23 cellular contexts compared by ENCODE assay signal in genomic region chr2:167181674-167182073, GRCh38.
"Had no signal": no experiment of that assay in that cellular context is flagged by ENCODE, and none has a peak within 500 bp of the region (broad histone marks: within the 10 kb centered on the region; RNA-seq: fewer than 3 reads in every experiment).

No MANE protein-coding gene starts in this region.

- DNase-seq: activated B cell treated with CpG ODN at 0.5 μM for 24 hours; activated CD4-positive, alpha-beta T cell treated with anti-CD3 and anti-CD28 coated beads for 36 hours; activated CD4-positive, alpha-beta T cell treated with anti-CD3 and anti-CD28 coated beads, Interleukin-2, amount 50 U/mL, for 48 hours; activated naive CD4-positive, alpha-beta T cell treated with Interleukin-2 at 50 U/mL for 16 hours; activated naive CD8-positive, alpha-beta T cell treated with anti-CD3 and anti-CD28 coated beads, Interleukin-2, amount 10 ng/mL, durations not matched to agents 7 days and 5 days; activated T-cell treated with anti-CD3 and anti-CD28 coated beads, Interleukin-2, amount 50 U/mL, for 48 hours; effector memory CD4-positive, alpha-beta T cell; heart right ventricle; naive thymus-derived CD8-positive, alpha-beta T cell; retina; sigmoid colon; spleen; stimulated activated CD4-positive, alpha-beta T cell treated with anti-CD3 and anti-CD28 coated beads, Interleukin-4, amount 100 ng/mL, for 1 hour; stimulated activated naive CD4-positive, alpha-beta T cell treated with Interleukin-2 at 50 U/mL for 16 hours; T1000 had no signal

- H3K4me1 Mint-ChIP-seq: activated B cell treated with CpG ODN at 0.5 μM for 24 hours; activated CD4-positive, alpha-beta T cell treated with anti-CD3 and anti-CD28 coated beads for 36 hours; activated naive CD8-positive, alpha-beta T cell treated with anti-CD3 and anti-CD28 coated beads, Interleukin-2, amount 10 ng/mL, durations not matched to agents 7 days and 5 days; naive thymus-derived CD8-positive, alpha-beta T cell had no signal

- H3K4me3 Mint-ChIP-seq: activated B cell treated with CpG ODN at 0.5 μM for 24 hours; activated CD4-positive, alpha-beta T cell treated with anti-CD3 and anti-CD28 coated beads for 36 hours; activated naive CD8-positive, alpha-beta T cell treated with anti-CD3 and anti-CD28 coated beads, Interleukin-2, amount 10 ng/mL, durations not matched to agents 7 days and 5 days; naive thymus-derived CD8-positive, alpha-beta T cell; T-helper 1 cell treated with Interleukin-12 subunit alpha and Interleukin-12 subunit beta and Interleukin-4 antibody, amounts not matched to agents 30 μg/mL and 1 μg/mL, for 36 hours; type B pancreatic cell had no signal

- H3K36me3 ChIP-seq: esophagus muscularis mucosa, heart right ventricle, sigmoid colon, spleen, thoracic aorta, vagina had no signal

- H3K27ac ChIP-seq: esophagus muscularis mucosa, heart right ventricle, sigmoid colon, spleen, thoracic aorta, vagina had no signal

- ATAC-seq: activated CD4-positive, alpha-beta T cell treated with anti-CD3 and anti-CD28 coated beads for 36 hours; heart right ventricle; left lobe of liver; naive thymus-derived CD8-positive, alpha-beta T cell had no signal

- H3K36me3 Mint-ChIP-seq: activated naive CD8-positive, alpha-beta T cell treated with anti-CD3 and anti-CD28 coated beads, Interleukin-2, amount 10 ng/mL, durations not matched to agents 7 days and 5 days; naive thymus-derived CD8-positive, alpha-beta T cell; type B pancreatic cell had no signal

- H3K9me3 Mint-ChIP-seq: activated B cell treated with CpG ODN at 0.5 μM for 24 hours; activated naive CD8-positive, alpha-beta T cell treated with anti-CD3 and anti-CD28 coated beads, Interleukin-2, amount 10 ng/mL, durations not matched to agents 7 days and 5 days; T-helper 1 cell treated with Interleukin-12 subunit alpha and Interleukin-12 subunit beta and Interleukin-4 antibody, amounts not matched to agents 30 μg/mL and 1 μg/mL, for 36 hours had no signal

- H3K27ac Mint-ChIP-seq: activated B cell treated with CpG ODN at 0.5 μM for 24 hours; activated CD4-positive, alpha-beta T cell treated with anti-CD3 and anti-CD28 coated beads for 36 hours; activated naive CD8-positive, alpha-beta T cell treated with anti-CD3 and anti-CD28 coated beads, Interleukin-2, amount 10 ng/mL, durations not matched to agents 7 days and 5 days; naive thymus-derived CD8-positive, alpha-beta T cell; progenitor cell of endocrine pancreas; T-helper 1 cell treated with Interleukin-12 subunit alpha and Interleukin-12 subunit beta and Interleukin-4 antibody, amounts not matched to agents 30 μg/mL and 1 μg/mL, for 36 hours; type B pancreatic cell had no signal

- H3K9me3 ChIP-seq: esophagus muscularis mucosa, heart right ventricle, sigmoid colon, spleen, thoracic aorta, vagina had no signal

- H3K4me1 ChIP-seq: spleen, vagina had no signal

- H3K4me3 ChIP-seq: esophagus muscularis mucosa, heart right ventricle, lung, sigmoid colon, spleen, thoracic aorta, vagina had no signal

- H3K27me3 Mint-ChIP-seq: activated B cell treated with CpG ODN at 0.5 μM for 24 hours; activated CD4-positive, alpha-beta T cell treated with anti-CD3 and anti-CD28 coated beads for 36 hours; activated naive CD8-positive, alpha-beta T cell treated with anti-CD3 and anti-CD28 coated beads, Interleukin-2, amount 10 ng/mL, durations not matched to agents 7 days and 5 days; progenitor cell of endocrine pancreas; type B pancreatic cell had no signal

- H3K27me3 ChIP-seq: esophagus muscularis mucosa, heart right ventricle, sigmoid colon, spleen, vagina had no signal
